8 cellular contexts compared by ENCODE assay signal in the genomic region with DNA sequence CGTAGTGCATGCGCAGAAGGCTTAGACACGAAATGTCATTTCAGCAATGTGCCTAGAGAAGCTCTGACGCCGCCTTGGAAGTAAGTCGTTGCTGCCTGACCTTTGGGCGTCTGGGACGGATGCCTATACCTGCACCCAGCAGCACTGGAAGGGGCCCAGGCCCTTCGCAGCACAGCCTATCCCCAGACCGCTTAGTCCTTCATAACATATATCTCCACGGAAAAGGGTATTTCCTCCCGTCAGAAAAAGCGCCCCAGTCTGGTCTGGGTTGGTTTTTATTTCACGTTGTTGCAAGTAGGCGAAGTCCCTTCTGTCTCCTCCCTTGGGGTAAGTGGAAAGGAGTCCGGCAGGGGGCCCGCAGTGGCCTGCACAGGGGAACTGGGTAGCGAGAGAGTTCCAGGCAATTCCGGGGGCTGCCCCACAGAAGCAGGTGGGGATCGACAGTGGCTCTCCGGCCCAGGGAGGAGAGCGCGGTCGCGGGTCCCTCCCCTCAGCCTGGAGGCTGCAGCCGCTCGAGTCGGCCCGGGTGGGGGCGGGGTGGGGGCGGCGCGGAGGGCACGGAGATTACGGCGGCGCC. TPM values are rescaled to one million over a fixed set of nuclear protein-coding genes. Genes with fewer than 3 reads are reported as not detected.
A peak's percentile ranks its signal among the peaks of the same experiment; 100 is the strongest.
DNase-seq lines count a peak whose midpoint lies in the region; ATAC-seq lines count a peak whose summit lies in the region.

No MANE protein-coding gene starts in this region.

- no peaks in the 10 kb centered on the region for H3K9me3 ChIP-seq in thymus (ENCODE audit: control insufficient read depth)

- ATAC-seq in GM19455 (IDR thresholded peaks at IDR 0.05; ENCODE audit: unreplicated experiment) (no peak), GM18511 (IDR thresholded peaks at IDR 0.05; ENCODE audit: unreplicated experiment) (no peak)

- H3K27ac ChIP-seq in thymus (ENCODE audit: low read depth) = peak overlapping the region; percentile 65

- peak; percentile 52 for DNase-seq in NCI-H748 (lab: John Stamatoyannopoulos, UW; ENCODE audit: unreplicated experiment)
- DNase-seq in NCI-H748 treated with DMSO at 0.1 percent for 48 hours (lab: John Stamatoyannopoulos, UW) = no peak
- DNase-seq in astrocyte of the hippocampus (ENCODE audit: low read depth, low spot score) = peak; percentile 61
- peak; percentile 3 for DNase-seq in kidney tubule cell (ENCODE audit: low spot score)
- DNase-seq in GDM1 (lab: John Stamatoyannopoulos, UW) = no peak

- 4% methylated on average over 37 of the region's 37 CpGs for WGBS in thymus

- peak overlapping the region; percentile 35 for H3K4me3 ChIP-seq in thymus (ENCODE audit: low read length)

- H3K36me3 ChIP-seq in thymus (ENCODE audit: control insufficient read depth, insufficient read depth) = no peaks in the 10 kb centered on the region

- H3K27me3 ChIP-seq in thymus (ENCODE audit: control insufficient read depth, insufficient read depth) = peaks cover 37% of the 10 kb centered on the region

- H3K4me1 ChIP-seq in thymus (ENCODE audit: control insufficient read depth, insufficient read depth, low read length) = no peaks in the 10 kb centered on the region

RNA-seq across cellular contexts. Expression of a gene that starts 0.6 kb away (rescaled TPM):
- 9.5 TPM for polyA plus RNA-seq in thymus

Comparison
In these comparisons a context has a peak if more than half of its experiments do, and no peak if none do; other contexts are left out.
1. DNase-seq: peak in NCI-H748 (single experiment), astrocyte of the hippocampus (single experiment) and kidney tubule cell (single experiment); none in NCI-H748 treated with DMSO at 0.1 percent for 48 hours (single experiment) and GDM1 (single experiment).